ENCODE assay signal across 18 cellular contexts in genomic region chr9:126684965-126685465, GRCh38.
DNase-seq lines count a peak whose midpoint lies in the region; FAIRE-seq and TF ChIP-seq lines count a peak whose summit lies in the region.
"Had no signal": no experiment of that assay in that cellular context is flagged by ENCODE, and none has a peak within 500 bp of the region (broad histone marks: within the 10 kb centered on the region; RNA-seq: fewer than 3 reads in every experiment).

No MANE protein-coding gene starts in this region.

- no peaks in the 10 kb centered on the region for H3K79me1 ChIP-seq in H1 (ENCODE audit: low read depth, low read length)

- H4K91ac ChIP-seq in H1 (replicated peaks; ENCODE audit: insufficient read length, low read length), result no peak overlapping the region

- peaks cover 41% of the 10 kb centered on the region for H3K4me1 Mint-ChIP-seq in neural progenitor cell

- H3K18ac ChIP-seq in H1 (ENCODE audit: extremely low read depth, low read length), result no peak overlapping the region

- dilution Hi-C loops in mammary epithelial cell (cut with HindIII; ENCODE audit: low sequenced_read_pairs), result no loop called here

- no peak overlapping the region for H3K9ac ChIP-seq in mammary epithelial cell (ENCODE audit: insufficient read depth, low read length)
- H3K9ac ChIP-seq in H1 (replicated peaks in 1 of 4; ENCODE audit: extremely low read depth in 1 of 4, low read depth in 3 of 4, low read length in 3 of 4), result no peak overlapping the region; a peak in 1 of 7 replicates
- H3K9ac ChIP-seq in neural progenitor cell, result no peak overlapping the region

- in situ Hi-C loops in mammary epithelial cell (cut with MboI; ENCODE audit: low sequenced_read_pairs in 2 of 2), result no loop called here

- peak overlapping the region; percentile 50 for H3K4me3 Mint-ChIP-seq in neural progenitor cell
- H3K4me3 Mint-ChIP-seq: CD4-positive, alpha-beta memory T cell had no signal

- no peak for TF ChIP-seq POLR2A in breast epithelium (IDR thresholded peaks at IDR 0.05)
- no peak for TF ChIP-seq POLR2A in H1 (IDR thresholded peaks at IDR 0.05; ENCODE audit: control extremely low read depth in 1 of 2, low read depth in 2 of 2, low read length in 2 of 2)

- no peak for TF ChIP-seq CTCF in mammary epithelial cell (conservative IDR thresholded peaks at IDR 0.05 in 1 of 2, IDR thresholded peaks at IDR 0.05 in 1 of 2; ENCODE audit: extremely low read depth in 1 of 2, insufficient read depth in 1 of 2, low read depth in 1 of 2, low read length in 2 of 2)
- TF ChIP-seq CTCF in breast epithelium (IDR thresholded peaks at IDR 0.05), result no peak
- no peak for TF ChIP-seq CTCF in HEK293 (tag by site-specific recombination; IDR thresholded peaks at IDR 0.05)
- TF ChIP-seq CTCF in H1 (IDR thresholded peaks at IDR 0.05; ENCODE audit: control extremely low read depth in 1 of 3, insufficient read depth in 1 of 3, low read depth in 1 of 3, low read length in 3 of 3), result no peak
- TF ChIP-seq CTCF in neural progenitor cell (IDR thresholded peaks at IDR 0.05), result no peak

- CTCF ChIA-PET in mammary epithelial cell (lab: Charles Lee; ENCODE audit: low non-redundant PET), result interaction anchor here (0.6 kb wide), 1 partner anchor 64 kb away, joined by 5 read pairs; no protein-coding TSS in a partner anchor
- CTCF ChIA-PET in HEK293 (lab: Yijun Ruan, JAX), result interaction anchor here (7.4 kb wide), 1 partner anchor 18 kb away, joined by 114 read pairs; no protein-coding TSS in a partner anchor
- CTCF ChIA-PET in H1 (lab: Charles Lee; ENCODE audit: partially characterized antibody), result interaction anchor here (0.9 to 23.0 kb wide), 4 partner anchors 15 to 49 kb away, joined by 3 to 323 read pairs (median 4); no protein-coding TSS in a partner anchor

- no peaks in the 10 kb centered on the region for H3K36me3 Mint-ChIP-seq in neural progenitor cell
- H3K36me3 Mint-ChIP-seq: CD4-positive, alpha-beta memory T cell had no signal

- H3K4me2 ChIP-seq in mammary epithelial cell (ENCODE audit: insufficient read depth, low read depth, low read length) (no peak overlapping the region), H1 (ENCODE audit: insufficient read depth in 1 of 2, low read depth in 2 of 2, low read length in 2 of 2) (no peak overlapping the region), neural progenitor cell (no peak overlapping the region)

- no peak overlapping the region for H3K4me3 ChIP-seq in mammary epithelial cell (replicated peaks in 1 of 3; ENCODE audit: insufficient read depth in 1 of 3, low read depth in 2 of 3, low read length in 3 of 3)
- H3K4me3 ChIP-seq in breast epithelium, result no peak overlapping the region
- no peak overlapping the region for H3K4me3 ChIP-seq in HEK293 (ENCODE audit: low read depth, low read length)
- H3K4me3 ChIP-seq in H1 (ENCODE audit: extremely low read depth in 1 of 4, insufficient read depth in 2 of 4, low read depth in 3 of 4, low read length in 4 of 4), result no peak overlapping the region
- H3K4me3 ChIP-seq in neural progenitor cell, result no peak overlapping the region

- no peak overlapping the region for H3K23ac ChIP-seq in H1 (ENCODE audit: insufficient read length)

- peak overlapping the region; percentile 95 for H2BK15ac ChIP-seq in H1 (ENCODE audit: low read length)

- POLR2A ChIA-PET in HEK293 (lab: Yijun Ruan, JAX), result no interaction called here
- POLR2A ChIA-PET in H1 (lab: Charles Lee; ENCODE audit: partially characterized antibody), result no interaction called here

- H3K9me3 Mint-ChIP-seq in neural progenitor cell, result no peaks in the 10 kb centered on the region

- no peaks in the 10 kb centered on the region; the same call in 1 of the 2 replicates for H3K23me2 ChIP-seq in H1 (ENCODE audit: low read depth, low read length)

- no peak overlapping the region for H3K14ac ChIP-seq in H1 (ENCODE audit: insufficient read length)

- DNase-seq in mammary epithelial cell (peak; percentile 55), breast epithelium (ENCODE audit: low spot score in 2 of 2) (no peak), H1 (ENCODE audit: low read depth in 1 of 2, low spot score in 2 of 2) (no peak), neural progenitor cell (ENCODE audit: low spot score) (no peak), NCI-H510A (lab: John Stamatoyannopoulos, UW) (no peak), NCI-H446 (lab: John Stamatoyannopoulos, UW) (no peak)
- DNase-seq: 8988T; C1 segment of cervical spinal cord; Calu3; CD4-positive, alpha-beta memory T cell; COR-L47; DND-41; GOT3; H7; HCEC 1CT had no signal

- intact Hi-C loops in mammary epithelial cell (cut with micrococcal nuclease), result no loop called here
- intact Hi-C loops in breast epithelium (cut with DNase I; ENCODE audit: low total_unique reads), result no loop called here

- BruUV-seq in mammary epithelial cell (replicated peaks; lab: Mats Ljungman, UMichigan), result no TSS peak

- no peak for TF ChIP-seq RAD21 in H1 (IDR thresholded peaks at IDR 0.05 in 1 of 2, conservative IDR thresholded peaks at IDR 0.05 in 1 of 2; ENCODE audit: low read depth in 2 of 2, low read length in 2 of 2)

- no peak overlapping the region for H2BK120ac ChIP-seq in H1 (replicated peaks; ENCODE audit: low read depth, low read length)

- peaks cover 8% of the 10 kb centered on the region for H3F3A ChIP-seq in neural progenitor cell (ENCODE audit: low read depth)

- no peak overlapping the region for H3K56ac ChIP-seq in H1 (replicated peaks; ENCODE audit: insufficient read length, low read depth, low read length)

- H2BK20ac ChIP-seq in H1 (ENCODE audit: low read length), result no peak overlapping the region

- no peak overlapping the region for H2BK5ac ChIP-seq in H1 (ENCODE audit: low read depth, low read length)

- H3K9me3 ChIP-seq in mammary epithelial cell (replicated peaks; ENCODE audit: insufficient read depth, low read length), result no peaks in the 10 kb centered on the region
- H3K9me3 ChIP-seq in breast epithelium, result no peaks in the 10 kb centered on the region
- H3K9me3 ChIP-seq in HEK293 (ENCODE audit: control insufficient read depth, insufficient read depth, low read depth, low read length), result no peaks in the 10 kb centered on the region
- no peaks in the 10 kb centered on the region for H3K9me3 ChIP-seq in H1 (ENCODE audit: insufficient read depth in 2 of 2, low read depth in 1 of 2, low read length in 1 of 2)
- no peaks in the 10 kb centered on the region for H3K9me3 ChIP-seq in neural progenitor cell (ENCODE audit: low read depth)

- H2AFZ ChIP-seq in mammary epithelial cell (ENCODE audit: low read depth, low read length), result no peak overlapping the region
- H2AFZ ChIP-seq in H1 (ENCODE audit: low read length), result no peak overlapping the region
- H2AFZ ChIP-seq in neural progenitor cell (replicated peaks), result no peak overlapping the region

- peak overlapping the region; percentile 74 for H3K27ac Mint-ChIP-seq in neural progenitor cell

- no peak overlapping the region for H3K4ac ChIP-seq in H1 (replicated peaks; ENCODE audit: insufficient read length, low read depth, low read length)

- no peak for TF ChIP-seq EP300 in H1 (IDR thresholded peaks at IDR 0.05; ENCODE audit: borderline replicate concordance in 1 of 2, low read depth in 2 of 2, low read length in 2 of 2)

- peaks cover 15% of the 10 kb centered on the region for H3K79me2 ChIP-seq in mammary epithelial cell (ENCODE audit: insufficient read depth, low read length)
- H3K79me2 ChIP-seq in H1 (ENCODE audit: control insufficient read depth in 1 of 2, insufficient read depth in 2 of 2, low read length in 2 of 2), result no peaks in the 10 kb centered on the region
- no peaks in the 10 kb centered on the region for H3K79me2 ChIP-seq in neural progenitor cell (ENCODE audit: low read depth)

- FAIRE-seq in H1 (lab: Jason Lieb, UNC), result no peak
- FAIRE-seq: G401.6, GM12892 had no signal

- peak overlapping the region; percentile 81; the same call in 1 of the 2 replicates for H2BK12ac ChIP-seq in H1 (ENCODE audit: low read depth, low read length)

- H4K8ac ChIP-seq in H1 (ENCODE audit: extremely low read depth, insufficient read depth, low read length), result no peak overlapping the region

- H3K36me3 ChIP-seq in mammary epithelial cell (ENCODE audit: insufficient read depth, low read length) (no peaks in the 10 kb centered on the region), breast epithelium (no peaks in the 10 kb centered on the region), HEK293 (ENCODE audit: control insufficient read depth in 2 of 2, insufficient read depth in 1 of 2, low read length in 2 of 2) (no peaks in the 10 kb centered on the region), H1 (ENCODE audit: control insufficient read depth in 2 of 4, insufficient read depth in 4 of 4, low read length in 3 of 4) (no peaks in the 10 kb centered on the region), neural progenitor cell (no peaks in the 10 kb centered on the region)

- peaks cover 52% of the 10 kb centered on the region for H3K27me3 Mint-ChIP-seq in neural progenitor cell (ENCODE audit: insufficient read depth, low read depth)

- no peaks in the 10 kb centered on the region for H4K20me1 ChIP-seq in mammary epithelial cell (ENCODE audit: insufficient read depth, low read length)
- no peaks in the 10 kb centered on the region for H4K20me1 ChIP-seq in H1 (replicated peaks in 1 of 2; ENCODE audit: control insufficient read depth in 1 of 2, insufficient read depth in 2 of 2, low read length in 2 of 2)
- H4K20me1 ChIP-seq in neural progenitor cell (ENCODE audit: low read depth), result peaks cover 76% of the 10 kb centered on the region

- WGBS in mammary epithelial cell (ENCODE audit: low coverage, missing lambda C conversion rate), result 93% methylated on average over 1 of the region's 5 CpGs
- WGBS in H1 (ENCODE audit: extremely low coverage in 1 of 2, insufficient coverage in 1 of 2, insufficient read length in 1 of 2, insufficient replicate concordance in 2 of 2, low coverage in 1 of 2, low lambda C conversion rate in 2 of 2, missing lambda C conversion rate in 1 of 2), 2 experiments, result 82% methylated on average over 5 of the region's 5 CpGs; no CpG with 5 or more reads in 1 of the 2 experiments

- no peak overlapping the region for H3K27ac ChIP-seq in mammary epithelial cell (ENCODE audit: insufficient read depth, low read depth, low read length)
- no peak overlapping the region for H3K27ac ChIP-seq in breast epithelium
- no peak overlapping the region for H3K27ac ChIP-seq in HEK293 (ENCODE audit: extremely low read depth, low read depth, low read length)
- no peak overlapping the region for H3K27ac ChIP-seq in H1 (ENCODE audit: low read depth, low read length)
- H3K27ac ChIP-seq in neural progenitor cell, result no peak overlapping the region

- H2AK5ac ChIP-seq in H1 (ENCODE audit: low read depth, low read length), result peak overlapping the region; percentile 58; the same call in 1 of the 2 replicates

- H4K5ac ChIP-seq in H1 (ENCODE audit: insufficient read length, low read depth, low read length), result no peak overlapping the region

- H3K27me3 ChIP-seq in mammary epithelial cell (ENCODE audit: insufficient read depth, low read length) (no peaks in the 10 kb centered on the region), breast epithelium (no peaks in the 10 kb centered on the region), H1 (replicated peaks in 1 of 4; ENCODE audit: control insufficient read depth in 3 of 4, extremely low read depth in 1 of 4, insufficient read depth in 3 of 4, low read length in 3 of 4) (peaks cover 14 to 57% (median 43%) of the 10 kb centered on the region in 4 experiments), neural progenitor cell (peaks cover 100% of the 10 kb centered on the region)

- peaks cover 30% of the 10 kb centered on the region for H3K4me1 ChIP-seq in mammary epithelial cell (ENCODE audit: insufficient read depth, low read length)
- no peaks in the 10 kb centered on the region for H3K4me1 ChIP-seq in breast epithelium
- H3K4me1 ChIP-seq in HEK293 (ENCODE audit: control insufficient read depth, insufficient read depth, low read length), result no peaks in the 10 kb centered on the region
- H3K4me1 ChIP-seq in H1 (replicated peaks in 1 of 4; ENCODE audit: control insufficient read depth in 3 of 4, insufficient read depth in 4 of 4, low read length in 3 of 4), result peaks cover 0 to 21% (median 3%) of the 10 kb centered on the region in 4 experiments; a peak in 5 of 7 replicates
- no peaks in the 10 kb centered on the region for H3K4me1 ChIP-seq in neural progenitor cell
